ENCODE assay signal across 26 cellular contexts in genomic region chr1:65277605-65278343, GRCh38. TPM values are rescaled to one million over a fixed set of nuclear protein-coding genes. Genes with fewer than 3 reads are reported as not detected.
DNase-seq lines count a peak whose midpoint lies in the region; ATAC-seq and TF ChIP-seq lines count a peak whose summit lies in the region.
"Had no signal": no experiment of that assay in that cellular context is flagged by ENCODE, and none has a peak within 500 bp of the region (broad histone marks: within the 10 kb centered on the region; RNA-seq: fewer than 3 reads in every experiment).

No MANE protein-coding gene starts in this region.

- H3K27me3 ChIP-seq in cardiac muscle cell (no peaks in the 10 kb centered on the region), hepatocyte (no peaks in the 10 kb centered on the region), trophoblast cell (ENCODE audit: insufficient read depth, low read length) (no peaks in the 10 kb centered on the region)
- H3K27me3 ChIP-seq: BE2C, suprapubic skin had no signal

- H4K91ac ChIP-seq in trophoblast cell (ENCODE audit: low read depth, low read length) = peak overlapping the region; percentile 75

- H3K9ac ChIP-seq in trophoblast cell (ENCODE audit: low read length) = no peak overlapping the region

- H3K9me2 ChIP-seq in hepatocyte (replicated peaks; ENCODE audit: insufficient read depth) = no peaks in the 10 kb centered on the region

- H3K27me3 Mint-ChIP-seq in WTC11 (ENCODE audit: low read depth) = no peaks in the 10 kb centered on the region; the same call in none of the 2 replicates

- no peak overlapping the region for H4K12ac ChIP-seq in trophoblast cell (ENCODE audit: low read depth, low read length)

- peak overlapping the region; percentile 43 for H3K4ac ChIP-seq in trophoblast cell (ENCODE audit: low read depth, low read length)

- CTCF ChIA-PET in WTC11 (lab: Charles Lee) = interaction anchor here (0.8 to 3.1 kb wide), 5 partner anchors 10 to 410 kb away, joined by 3 to 28 read pairs (median 5); partner anchors contain the start of gene DNAJC6

- no peak overlapping the region for H3K18ac ChIP-seq in trophoblast cell (ENCODE audit: low read length)

- no peaks in the 10 kb centered on the region for H3K9me3 Mint-ChIP-seq in WTC11
- H3K9me3 Mint-ChIP-seq: activated naive CD4-positive, alpha-beta T cell treated with anti-CD3 and anti-CD28 coated beads, Interleukin-2, amount 50 U/mL, for 72 hours; natural killer cell; stimulated activated effector memory CD8-positive, alpha-beta T cell treated with anti-CD3 and anti-CD28 coated beads, Interleukin-12 subunit alpha, Interleukin-12 subunit beta, amount 100 ng/mL, for 72 hours had no signal

- H3K14ac ChIP-seq in trophoblast cell (ENCODE audit: low read length) = peak overlapping the region; percentile 39

- H2BK5ac ChIP-seq in trophoblast cell (ENCODE audit: low read depth, low read length, poor library complexity) = peak overlapping the region; percentile 82

- peak overlapping the region; percentile 19; the same call in 1 of the 2 replicates for H3K27ac Mint-ChIP-seq in WTC11
- H3K27ac Mint-ChIP-seq: activated CD4-positive, alpha-beta T cell treated with anti-CD3 and anti-CD28 coated beads for 36 hours; activated naive CD4-positive, alpha-beta T cell treated with anti-CD3 and anti-CD28 coated beads, Interleukin-2, amount 50 U/mL, for 72 hours; natural killer cell; stimulated activated effector memory CD8-positive, alpha-beta T cell treated with anti-CD3 and anti-CD28 coated beads, Interleukin-12 subunit alpha, Interleukin-12 subunit beta, amount 100 ng/mL, for 72 hours had no signal

- peaks cover 69% of the 10 kb centered on the region for H3K4me1 ChIP-seq in cardiac muscle cell (ENCODE audit: low read depth)
- peaks cover 19% of the 10 kb centered on the region for H3K4me1 ChIP-seq in hepatocyte (ENCODE audit: insufficient read depth)
- H3K4me1 ChIP-seq in trophoblast cell (ENCODE audit: control insufficient read depth in 1 of 2, insufficient read depth in 2 of 2, low read length in 2 of 2) = peaks cover 12 to 15% of the 10 kb centered on the region in 2 experiments

- POLR2A ChIA-PET in WTC11 (lab: Charles Lee) = interaction anchor here (0.9 kb wide), 1 partner anchor 410 kb away, joined by 3 read pairs; no protein-coding TSS in a partner anchor

- H3K23ac ChIP-seq in trophoblast cell (ENCODE audit: low read length) = no peak overlapping the region

- H3K27ac ChIP-seq in cardiac muscle cell = peak overlapping the region; percentile 99
- H3K27ac ChIP-seq in hepatocyte = no peak overlapping the region
- peak overlapping the region; percentile 68 for H3K27ac ChIP-seq in trophoblast cell (ENCODE audit: low read depth, low read length)
- H3K27ac ChIP-seq: suprapubic skin had no signal

- H3K36me3 ChIP-seq in cardiac muscle cell (peaks cover 3% of the 10 kb centered on the region), hepatocyte (replicated peaks; ENCODE audit: insufficient read depth, low read depth) (no peaks in the 10 kb centered on the region), trophoblast cell (ENCODE audit: control insufficient read depth in 1 of 2, insufficient read depth in 2 of 2, low read length in 2 of 2) (peaks cover 0 to 2% of the 10 kb centered on the region in 2 experiments)
- H3K36me3 ChIP-seq: BE2C, suprapubic skin had no signal

- H3K4me3 ChIP-seq in cardiac muscle cell (peak overlapping the region; percentile 20), hepatocyte (no peak overlapping the region), trophoblast cell (ENCODE audit: low read depth, low read length) (no peak overlapping the region)
- H3K4me3 ChIP-seq: suprapubic skin had no signal

- no peaks in the 10 kb centered on the region for H4K20me1 ChIP-seq in hepatocyte (ENCODE audit: insufficient read depth, poor library complexity, severe bottlenecking)

- peak overlapping the region; percentile 92 for H2BK12ac ChIP-seq in trophoblast cell (ENCODE audit: low read length)

- H3K79me1 ChIP-seq in trophoblast cell (ENCODE audit: low read length) = peaks cover 5% of the 10 kb centered on the region

- H3K4me1 Mint-ChIP-seq in WTC11 = peaks cover 63% of the 10 kb centered on the region
- H3K4me1 Mint-ChIP-seq: activated CD4-positive, alpha-beta T cell treated with anti-CD3 and anti-CD28 coated beads for 36 hours; natural killer cell; stimulated activated effector memory CD8-positive, alpha-beta T cell treated with anti-CD3 and anti-CD28 coated beads, Interleukin-12 subunit alpha, Interleukin-12 subunit beta, amount 100 ng/mL, for 72 hours had no signal

- H3K9me3 ChIP-seq in cardiac muscle cell (ENCODE audit: low read depth) (no peaks in the 10 kb centered on the region), hepatocyte (ENCODE audit: low read depth) (no peaks in the 10 kb centered on the region), trophoblast cell (ENCODE audit: insufficient read depth, low read depth, low read length) (no peaks in the 10 kb centered on the region)
- H3K9me3 ChIP-seq: BE2C, suprapubic skin had no signal

- peak overlapping the region; percentile 47 for H4K8ac ChIP-seq in trophoblast cell (ENCODE audit: low read depth, low read length)

- H2BK120ac ChIP-seq in trophoblast cell (ENCODE audit: insufficient read depth, low read length, poor library complexity) = peak overlapping the region; percentile 55

- no peaks in the 10 kb centered on the region for H3K79me2 ChIP-seq in hepatocyte
- H3K79me2 ChIP-seq in trophoblast cell (ENCODE audit: control insufficient read depth, insufficient read depth, low read length, poor library complexity) = no peaks in the 10 kb centered on the region

- H2AK5ac ChIP-seq in trophoblast cell (ENCODE audit: low read length) = no peak overlapping the region

- peak overlapping the region; percentile 69 for H3K4me3 Mint-ChIP-seq in WTC11
- H3K4me3 Mint-ChIP-seq: activated CD4-positive, alpha-beta T cell treated with anti-CD3 and anti-CD28 coated beads for 36 hours; natural killer cell; stimulated activated effector memory CD8-positive, alpha-beta T cell treated with anti-CD3 and anti-CD28 coated beads, Interleukin-12 subunit alpha, Interleukin-12 subunit beta, amount 100 ng/mL, for 72 hours had no signal

- H3K36me3 Mint-ChIP-seq in WTC11 = no peaks in the 10 kb centered on the region
- H3K36me3 Mint-ChIP-seq: activated naive CD4-positive, alpha-beta T cell treated with anti-CD3 and anti-CD28 coated beads, Interleukin-2, amount 50 U/mL, for 72 hours; natural killer cell; stimulated activated effector memory CD8-positive, alpha-beta T cell treated with anti-CD3 and anti-CD28 coated beads, Interleukin-12 subunit alpha, Interleukin-12 subunit beta, amount 100 ng/mL, for 72 hours had no signal

- WGBS in hepatocyte (ENCODE audit: low lambda C conversion rate, missing lambda C conversion rate) = 29% methylated on average over 10 of the region's 10 CpGs
- WGBS in trophoblast cell (ENCODE audit: extremely low coverage, insufficient coverage, insufficient read length) = no CpG with 5 or more reads among the region's 10 CpGs

- no peak for ATAC-seq in Right ventricle myocardium inferior
- peak; percentile 23 for ATAC-seq in WTC11
- ATAC-seq: activated CD4-positive, alpha-beta T cell treated with anti-CD3 and anti-CD28 coated beads for 36 hours; activated naive CD4-positive, alpha-beta T cell treated with anti-CD3 and anti-CD28 coated beads, Interleukin-2, amount 50 U/mL, for 72 hours; natural killer cell; stimulated activated effector memory CD8-positive, alpha-beta T cell treated with anti-CD3 and anti-CD28 coated beads, Interleukin-12 subunit alpha, Interleukin-12 subunit beta, amount 100 ng/mL, for 72 hours had no signal

- DNase-seq in cardiac muscle cell (ENCODE audit: low read depth in 1 of 2, low spot score in 1 of 2) (peak in 1 of 2 donors; percentile 32), Right ventricle myocardium inferior (ENCODE audit: missing footprints) (no peak), WTC11 (ENCODE audit: low spot score) (no peak), hepatocyte (ENCODE audit: low spot score) (peak; percentile 21), trophoblast cell (peak in 1 of 2 donors; percentile 59), Kasumi-1 (lab: John Stamatoyannopoulos, UW) (no peak), iPS-NIHi7 (ENCODE audit: extremely low spot score) (no peak)
- DNase-seq in stimulated activated CD4-positive, alpha-beta T cell treated with anti-CD3 and anti-CD28 coated beads, Interleukin-2, amount 100 ng/mL, for 24 hours = no peak
- DNase-seq: activated CD4-positive, alpha-beta T cell treated with anti-CD3 and anti-CD28 coated beads for 36 hours; BE2C; COR-L47; DMS79 treated with DMSO at 0.1 percent for 48 hours; effector CD4-positive, alpha-beta T cell; foreskin melanocyte; kidney glomerular epithelial cell; MM.1S; natural killer cell; NCI-H1436; NCI-H2171; NCI-H526 treated with DMSO at 0.1 percent for 48 hours; posterior cingulate gyrus; SHP77; stimulated activated CD4-positive, alpha-beta T cell treated with anti-CD3 and anti-CD28 coated beads, Interleukin-1b, Interleukin-23, amount 100 ng/mL, for 48 hours had no signal

- H3K4me2 ChIP-seq in hepatocyte (peak overlapping the region; percentile 22), trophoblast cell (ENCODE audit: low read length) (peak overlapping the region; percentile 20)

- no peak for TF ChIP-seq CTCF in cardiac muscle cell (IDR thresholded peaks at IDR 0.05; ENCODE audit: low read depth, low read length)
- no peak for TF ChIP-seq CTCF in WTC11 (IDR thresholded peaks at IDR 0.05)
- TF ChIP-seq CTCF in hepatocyte (IDR thresholded peaks at IDR 0.05; ENCODE audit: poor library complexity) = no peak

- intact Hi-C loops in Right ventricle myocardium inferior (cut with DNase I) = no loop called here

- H2AFZ ChIP-seq in hepatocyte (no peak overlapping the region), trophoblast cell (ENCODE audit: insufficient read depth, low read length, poor library complexity) (no peak overlapping the region)

TF ChIP-seq in WTC11, 78 proteins besides CTCF, POLR2A, EP300 and RAD21 (continues in another document):
- no peak for TF ChIP-seq USF2 (CRISPR knock-in tag; IDR thresholded peaks at IDR 0.05)

RNA-seq across cellular contexts. Expression of gene DNAJC6, which starts 31.6 kb away (rescaled TPM):
- 39.7 and 54.5 TPM in 2 replicates for total RNA-seq in cardiac muscle cell
- polyA plus RNA-seq in cardiac muscle cell = 26.0 and 48.1 TPM in 2 replicates
- total RNA-seq in Right ventricle myocardium inferior = 2.0 TPM
- 6.0 to 9.1 TPM (median 7.6 TPM) in 3 replicates for total RNA-seq in WTC11 (2021)
- 5.7 and 11.2 TPM in 2 replicates for total RNA-seq in hepatocyte
- polyA plus RNA-seq in hepatocyte = 6.0 and 9.3 TPM in 2 replicates
- 14.7 TPM in 2 replicates for polyA plus RNA-seq in trophoblast cell (2013)
